Comparison of ENCODE assay signal across 3 cellular contexts in the genomic region with DNA sequence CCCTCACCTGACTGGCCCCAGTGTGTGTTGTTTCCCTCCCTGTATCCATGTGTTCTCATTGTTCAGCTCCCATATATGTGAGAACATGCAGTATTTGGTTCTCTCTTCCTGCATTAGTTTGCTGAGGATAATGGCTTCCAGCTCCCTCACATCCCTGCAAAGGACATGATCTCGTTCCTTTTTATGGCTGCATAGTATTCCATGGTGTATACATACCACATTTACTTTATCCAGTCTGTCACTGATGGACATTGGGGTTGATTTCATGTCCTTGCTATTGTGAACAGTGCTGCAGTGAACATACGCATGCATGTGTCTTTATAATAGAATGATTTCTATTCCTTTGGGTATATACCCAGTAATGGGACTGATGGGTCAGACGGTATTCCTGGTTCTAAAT. TPM values are rescaled to one million over a fixed set of nuclear protein-coding genes. Genes with fewer than 3 reads are reported as not detected.
"Had no signal": no experiment of that assay in that cellular context is flagged by ENCODE, and none has a peak within 500 bp of the region (broad histone marks: within the 10 kb centered on the region; RNA-seq: fewer than 3 reads in every experiment).

No MANE protein-coding gene starts in this region.

RNA-seq across cellular contexts. Expression of a gene that starts 16.1 kb away (rescaled TPM):
- total RNA-seq: LHCN-M2, M059J, MCF 10A had no signal
